Comparison of ENCODE assay signal across 8 cellular contexts in the genomic region with DNA sequence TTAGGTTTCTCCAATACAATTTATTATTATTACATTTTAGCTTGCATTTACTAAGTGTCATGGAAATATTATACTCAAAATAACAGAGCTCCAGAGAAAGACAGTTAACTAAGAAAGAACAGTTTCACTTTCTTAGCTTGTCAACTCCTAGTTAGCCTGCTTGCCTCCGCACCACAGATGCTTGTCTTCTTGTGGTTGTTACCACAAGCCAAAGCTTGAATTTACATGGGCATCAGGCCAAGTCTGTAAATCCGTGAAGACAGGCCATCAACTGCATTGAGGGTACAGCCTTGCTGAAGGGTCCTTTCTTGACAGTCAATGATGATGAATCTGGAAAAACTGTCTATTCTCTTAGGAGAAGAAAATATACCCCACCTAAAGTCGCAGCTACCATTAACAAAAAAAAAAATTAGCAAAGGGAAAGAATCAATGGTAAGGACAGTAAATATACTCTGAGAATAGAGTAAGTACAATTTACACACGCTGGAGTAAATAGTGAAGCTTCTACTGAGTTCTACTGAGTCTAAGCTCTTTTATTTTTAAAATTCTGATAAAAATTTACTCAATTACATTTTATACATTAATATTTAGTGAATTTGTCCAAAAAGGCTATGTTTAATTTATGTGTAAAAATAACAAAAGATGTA. TPM values are rescaled to one million over a fixed set of nuclear protein-coding genes. Genes with fewer than 3 reads are reported as not detected.
DNase-seq lines count a peak whose midpoint lies in the region; ATAC-seq and TF ChIP-seq lines count a peak whose summit lies in the region.

No MANE protein-coding gene starts in this region.

- peaks cover 0 to 38% (median 0%) of the 10 kb centered on the region in 6 donors for H3K36me3 ChIP-seq in spleen

- peak; percentile 94 for ATAC-seq in GM21447 (IDR thresholded peaks at IDR 0.05; ENCODE audit: unreplicated experiment)

- TF ChIP-seq POLR2A in spleen (IDR thresholded peaks at IDR 0.05): no peak

- in situ Hi-C loops in G401 (cut with HindIII; ENCODE audit: low sequenced_read_pairs): no loop called here

- TF ChIP-seq CTCF in VCaP (conservative IDR thresholded peaks at IDR 0.05): no peak
- TF ChIP-seq CTCF in spleen (IDR thresholded peaks at IDR 0.05 in 8 of 11, conservative IDR thresholded peaks at IDR 0.05 in 3 of 11): no peak

- H3K4me3 ChIP-seq in spleen: no peak overlapping the region

- WGBS in spleen, 5 donors: 29 to 45% (median 33%) methylated on average over 4 of the region's 4 CpGs

- H3K9me3 ChIP-seq in spleen: no peaks in the 10 kb centered on the region

- peaks cover 8 to 21% (median 12%) of the 10 kb centered on the region in 6 donors for H3K4me1 ChIP-seq in spleen

- H3K27me3 ChIP-seq in spleen (replicated peaks in 1 of 7): no peaks in the 10 kb centered on the region

- DNase-seq in G401 (ENCODE audit: low spot score) (peak; percentile 27), Kasumi-1 (lab: John Stamatoyannopoulos, UW) (peak; percentile 23 to 45), spleen (no peak), globus pallidus (ENCODE audit: low spot score) (no peak)
- peak; percentile 19 for DNase-seq in effector CD8-positive, alpha-beta T cell (lab: John Stamatoyannopoulos, UW)
- peak; percentile 19 to 45 for DNase-seq in stimulated activated CD4-positive, alpha-beta T cell treated with anti-CD3 and anti-CD28 coated beads, Interleukin-4, amount 100 ng/mL, for 48 hours (ENCODE audit: low read depth in 2 of 2)

- H3K27ac ChIP-seq in VCaP (peak overlapping the region; percentile 55), spleen (peak overlapping the region in 1 of 8 donors; percentile 14)

- intact Hi-C loops in spleen (cut with DNase I; ENCODE audit: low total_unique reads): no loop called here

RNA-seq across cellular contexts. Expression of a gene that starts 15.6 kb away (rescaled TPM):
- 60.9 and 72.0 TPM in 2 replicates for total RNA-seq in G401 (2014; rRNA removed; shearing (Covaris generic))
- 100 to 1,000 TPM; 105 to 157 (median 112) TPM for total RNA-seq in spleen
- polyA plus RNA-seq in spleen: 10 to 100 TPM; 20.8 to 33.8 (median 25.1) TPM

RNA-seq across cellular contexts. Expression of a gene that starts 33.6 kb away (rescaled TPM):
- 66.2 and 82.8 TPM in 2 replicates for total RNA-seq in G401 (2014; rRNA removed; shearing (Covaris generic))
- total RNA-seq in spleen: 10 to 100 TPM; 22.0 to 29.4 (median 25.7) TPM
- polyA plus RNA-seq in spleen: 10 to 100 TPM in 2 of 3 donors, 1 to 10 TPM in 1; 9.9 to 14.1 (median 11.3) TPM

Comparison
In these comparisons a context has a peak if more than half of its experiments do, and no peak if none do; other contexts are left out.
1. DNase-seq: peak in G401 (single experiment), Kasumi-1 (2 of 2), effector CD8-positive, alpha-beta T cell (single experiment) and stimulated activated CD4-positive, alpha-beta T cell treated with anti-CD3 and anti-CD28 coated beads, Interleukin-4, amount 100 ng/mL, for 48 hours (2 of 2); none in spleen (single experiment) and globus pallidus (single experiment).